Comparison of ENCODE assay signal across 10 cellular contexts in genomic region chr10:62528441-62528840, GRCh38.
DNase-seq lines count a peak whose midpoint lies in the region; ATAC-seq and TF ChIP-seq lines count a peak whose summit lies in the region.
"Had no signal": no experiment of that assay in that cellular context is flagged by ENCODE, and none has a peak within 500 bp of the region (broad histone marks: within the 10 kb centered on the region; RNA-seq: fewer than 3 reads in every experiment).

No MANE protein-coding gene starts in this region.

- CTCF ChIA-PET in MCF 10A (lab: Yijun Ruan, JAX) = interaction anchor here (1.2 to 1.6 kb wide), 2 partner anchors 14 to 65 kb away, joined by 3 to 4 read pairs; no protein-coding TSS in a partner anchor

- no TSS peak for BruUV-seq in MCF 10A (replicated peaks; lab: Mats Ljungman, UMichigan)

- H3K4me3 ChIP-seq in BLaER1 treated with 17β-estradiol and CSF1 and Interleukin-3, amounts not matched to agents 10 nM and 100 nM = peak overlapping the region in 1 of 10 experiments; percentile 41; a peak in 1 of 20 replicates

- H3K9me3 Mint-ChIP-seq in MCF 10A (ENCODE audit: unreplicated experiment) = peaks cover 7% of the 10 kb centered on the region

- H3K4me2 ChIP-seq in BLaER1 treated with 17β-estradiol and CSF1 and Interleukin-3, amounts not matched to agents 10 nM and 100 nM = peak overlapping the region; percentile 82 to 96 (median 89)

- TF ChIP-seq CTCF in MCF 10A (IDR thresholded peaks at IDR 0.05; ENCODE audit: unreplicated experiment) = no peak

- H4K20me1 ChIP-seq in BLaER1 treated with 17β-estradiol and CSF1 and Interleukin-3, amounts not matched to agents 10 nM and 100 nM = no peaks in the 10 kb centered on the region

- H3K4me3 Mint-ChIP-seq in MCF 10A (ENCODE audit: unreplicated experiment) = no peak overlapping the region

- no peaks in the 10 kb centered on the region for H3K4me1 Mint-ChIP-seq in MCF 10A (ENCODE audit: insufficient read depth, unreplicated experiment)

- H3K27ac ChIP-seq in BLaER1 treated with 17β-estradiol and CSF1 and Interleukin-3, amounts not matched to agents 10 nM and 100 nM = peak overlapping the region in 10 of 11 experiments; percentile 53 to 85 (median 78); a peak in 20 of 22 replicates

- intact Hi-C loops in MCF 10A (cut with micrococcal nuclease) = no loop called here

- peak; percentile 26 for DNase-seq in GM19240 (ENCODE audit: insufficient read length, low spot score)
- peak; percentile 11 for DNase-seq in SKM-1 (lab: John Stamatoyannopoulos, UW; ENCODE audit: unreplicated experiment)
- no peak for DNase-seq in amygdala (lab: John Stamatoyannopoulos, UW)
- DNase-seq in A172 (ENCODE audit: low spot score) = no peak
- DNase-seq in mucosa of gallbladder (ENCODE audit: low spot score) = no peak
- no peak for DNase-seq in MCF 10A (ENCODE audit: unreplicated experiment)
- DNase-seq: DMS79 treated with DMSO at 0.1 percent for 48 hours had no signal

- H3K27me3 Mint-ChIP-seq in MCF 10A (ENCODE audit: insufficient read depth, unreplicated experiment) = no peaks in the 10 kb centered on the region

- no peaks in the 10 kb centered on the region for H3K36me3 ChIP-seq in BLaER1 treated with 17β-estradiol and CSF1 and Interleukin-3, amounts not matched to agents 10 nM and 100 nM

- H3K36me3 Mint-ChIP-seq in MCF 10A (ENCODE audit: insufficient read depth, unreplicated experiment) = no peaks in the 10 kb centered on the region

- H3K9me3 ChIP-seq in BLaER1 treated with 17β-estradiol and CSF1 and Interleukin-3, amounts not matched to agents 10 nM and 100 nM (replicated peaks in 1 of 11) = peaks cover 23 to 41% (median 33%) of the 10 kb centered on the region in 11 experiments

- peak; percentile 90 for ATAC-seq in HG03097 (IDR thresholded peaks at IDR 0.05; ENCODE audit: low FRiP score, unreplicated experiment)
- ATAC-seq: Panc1 had no signal

- peaks cover 31 to 40% (median 36%) of the 10 kb centered on the region in 10 experiments for H3K4me1 ChIP-seq in BLaER1 treated with 17β-estradiol and CSF1 and Interleukin-3, amounts not matched to agents 10 nM and 100 nM

- H3K27ac Mint-ChIP-seq in MCF 10A (ENCODE audit: low read depth, unreplicated experiment) = no peak overlapping the region

- POLR2A ChIA-PET in MCF 10A (lab: Yijun Ruan, JAX) = no interaction called here

- H3K9ac ChIP-seq in BLaER1 treated with 17β-estradiol and CSF1 and Interleukin-3, amounts not matched to agents 10 nM and 100 nM = peak overlapping the region in 10 of 11 experiments; percentile 36 to 72 (median 68); a peak in 16 of 22 replicates

- H3K27me3 ChIP-seq in BLaER1 treated with 17β-estradiol and CSF1 and Interleukin-3, amounts not matched to agents 10 nM and 100 nM = no peaks in the 10 kb centered on the region

Comparison
In these comparisons a context has a peak if more than half of its experiments do, and no peak if none do; other contexts are left out.
1. DNase-seq: peak in GM19240 (single experiment) and SKM-1 (single experiment); none in amygdala (0 of 56), A172 (single experiment), mucosa of gallbladder (single experiment) and MCF 10A (single experiment).